29 cellular contexts compared by ENCODE assay signal in genomic region chr4:76920715-76921114, GRCh38. TPM values are rescaled to one million over a fixed set of nuclear protein-coding genes. Genes with fewer than 3 reads are reported as not detected.
"Had no signal": no experiment of that assay in that cellular context is flagged by ENCODE, and none has a peak within 500 bp of the region (broad histone marks: within the 10 kb centered on the region; RNA-seq: fewer than 3 reads in every experiment).

No MANE protein-coding gene starts in this region.

- ATAC-seq: activated CD4-positive, alpha-beta T cell treated with anti-CD3 and anti-CD28 coated beads for 36 hours; activated CD8-positive, alpha-beta memory T cell treated with anti-CD3 and anti-CD28 coated beads, Interleukin-2, amount 10 ng/mL, durations not matched to agents 7 days and 5 days; activated CD8-positive, alpha-beta T cell treated with anti-CD3 and anti-CD28 coated beads, Interleukin-2, amount 10 ng/mL, durations not matched to agents 7 days and 5 days; esophagus mucosa had no signal

- FAIRE-seq: frontal cortex had no signal

- H3K4me3 ChIP-seq: ascending aorta, breast epithelium, cardiac muscle cell, coronary artery, dorsolateral prefrontal cortex had no signal

- H3K27me3 ChIP-seq: ascending aorta, breast epithelium, cardiac muscle cell, dorsolateral prefrontal cortex had no signal

- DNase-seq: activated CD4-positive, alpha-beta memory T cell treated with anti-CD3 and anti-CD28 coated beads for 36 hours; activated CD4-positive, alpha-beta T cell treated with anti-CD3 and anti-CD28 coated beads for 36 hours; activated CD4-positive, alpha-beta T cell treated with anti-CD3 and anti-CD28 coated beads, Interleukin-2, amount 10 ng/mL, durations not matched to agents 24 days and 14 days; activated CD4-positive, CD25-positive, alpha-beta regulatory T cell; activated CD4-positive, CD25-positive, alpha-beta regulatory T cell treated with anti-CD3 and anti-CD28 coated beads, Interleukin-2, amount 50 U/mL, for 72 hours; activated CD8-positive, alpha-beta memory T cell treated with anti-CD3 and anti-CD28 coated beads, Interleukin-2, amount 10 ng/mL, durations not matched to agents 7 days and 5 days; activated CD8-positive, alpha-beta memory T cell treated with anti-CD3 and anti-CD28 coated beads, Interleukin-2, amount 50 U/mL, for 4 hours; activated CD8-positive, alpha-beta T cell treated with anti-CD3 and anti-CD28 coated beads, Interleukin-2, amount 10 ng/mL, durations not matched to agents 7 days and 5 days; activated effector memory CD4-positive, alpha-beta T cell treated with anti-CD3 and anti-CD28 coated beads, Interleukin-2, amount 50 U/mL, for 16 hours; activated naive CD4-positive, alpha-beta T cell treated with anti-CD3 and anti-CD28 coated beads for 36 hours; activated naive CD8-positive, alpha-beta T cell treated with anti-CD3 and anti-CD28 coated beads, Interleukin-2, amount 10 ng/mL, durations not matched to agents 7 days and 5 days; activated T-cell treated with anti-CD3 and anti-CD28 coated beads, Interleukin-2, amount 50 U/mL, for 1 hour; activated T-cell treated with anti-CD3 and anti-CD28 coated beads, Interleukin-2, amount 50 U/mL, for 48 hours; central memory CD4-positive, alpha-beta T cell; cerebellar nuclear complex; dorsolateral prefrontal cortex; effector memory CD4-positive, alpha-beta T cell; endodermal cell; foreskin fibroblast; head of caudate nucleus had no signal

- H3K27ac ChIP-seq: ascending aorta, breast epithelium, cardiac muscle cell, coronary artery, dorsolateral prefrontal cortex had no signal

- H3K36me3 ChIP-seq: ascending aorta, breast epithelium, cardiac muscle cell had no signal

- H3K4me1 ChIP-seq: ascending aorta, breast epithelium had no signal

- H3K9me3 ChIP-seq: ascending aorta, breast epithelium had no signal

RNA-seq across cellular contexts. Expression of gene SOWAHB, which starts 22.8 kb away (rescaled TPM):
- total RNA-seq: activated CD4-positive, alpha-beta memory T cell treated with anti-CD3 and anti-CD28 coated beads for 36 hours; activated CD4-positive, alpha-beta T cell treated with anti-CD3 and anti-CD28 coated beads for 36 hours; activated CD4-positive, alpha-beta T cell treated with anti-CD3 and anti-CD28 coated beads, Interleukin-2, amount 10 ng/mL, durations not matched to agents 24 days and 14 days; activated CD8-positive, alpha-beta memory T cell treated with anti-CD3 and anti-CD28 coated beads, Interleukin-2, amount 10 ng/mL, durations not matched to agents 7 days and 5 days; activated CD8-positive, alpha-beta T cell treated with anti-CD3 and anti-CD28 coated beads, Interleukin-2, amount 10 ng/mL, durations not matched to agents 7 days and 5 days; activated naive CD4-positive, alpha-beta T cell treated with anti-CD3 and anti-CD28 coated beads for 36 hours; activated T-helper 1 cell treated with anti-CD3 and anti-CD28 coated beads, Interleukin-12 subunit alpha, Interleukin-12 subunit beta, Interleukin-2, Interleukin-4 antibody, amounts not matched to agents 30 ng/mL and 10 ng/mL and 1 ng/mL, durations not matched to agents 14 hours and 24 hours and 36 hours; activated T-helper 2 cell treated with anti-CD3 and anti-CD28 coated beads, Interferon-gamma antibody, Interleukin-2, Interleukin-4, amounts not matched to agents 10 μg/mL and 5 μg/mL and 100 μg/mL, durations not matched to agents 14 hours and 24 hours and 36 hours; T-helper 1 cell treated with Interleukin-12 subunit alpha and Interleukin-12 subunit beta and Interleukin-4 antibody, amounts not matched to agents 30 ng/mL and 1 ng/mL, for 36 hours had no signal
